Comparison of ENCODE assay signal across 13 cellular contexts in the genomic region with DNA sequence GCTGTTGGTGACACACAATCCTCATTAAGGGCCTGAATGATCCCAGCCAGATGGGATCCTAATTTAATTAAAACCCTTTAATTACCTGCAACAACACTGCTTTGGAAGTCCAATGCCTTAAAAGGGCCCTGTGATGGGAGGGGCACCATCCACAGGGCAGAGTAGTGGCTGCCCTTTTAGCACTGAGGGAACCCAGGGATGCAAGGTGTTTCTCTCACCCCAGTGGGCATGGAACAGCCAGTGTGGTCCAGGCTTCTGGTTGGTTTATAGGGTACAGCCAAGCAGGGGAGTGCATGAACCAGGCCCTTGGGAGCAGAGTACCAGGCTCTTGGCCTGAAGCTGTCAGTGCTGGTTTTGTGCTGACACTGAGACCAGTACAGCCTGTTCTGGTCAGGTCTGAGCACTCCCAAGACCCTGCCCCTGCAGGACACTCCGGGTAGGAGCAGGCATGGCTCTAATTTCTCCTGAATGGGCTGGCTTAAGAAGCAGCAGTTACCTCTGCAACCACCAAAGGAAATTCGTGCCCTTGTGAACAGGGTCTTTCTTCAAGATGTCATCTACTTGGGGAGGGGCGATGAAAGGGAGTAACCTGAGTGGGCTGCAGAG. TPM values are rescaled to one million over a fixed set of nuclear protein-coding genes. Genes with fewer than 3 reads are reported as not detected.
DNase-seq lines count a peak whose midpoint lies in the region; ATAC-seq, FAIRE-seq and TF ChIP-seq lines count a peak whose summit lies in the region.
"Had no signal": no experiment of that assay in that cellular context is flagged by ENCODE, and none has a peak within 500 bp of the region (broad histone marks: within the 10 kb centered on the region; RNA-seq: fewer than 3 reads in every experiment).

No MANE protein-coding gene starts in this region.

- no peaks in the 10 kb centered on the region for H3K79me2 ChIP-seq in keratinocyte (ENCODE audit: control insufficient read depth, insufficient read depth, low read length)

- H3K4me1 ChIP-seq in Caco-2 (no peaks in the 10 kb centered on the region), keratinocyte (ENCODE audit: control insufficient read depth, extremely low read depth, insufficient read depth, low read length) (peaks cover 9% of the 10 kb centered on the region)

- intact Hi-C loops in Caco-2 (cut with micrococcal nuclease; ENCODE audit: unreplicated experiment) = no loop called here

- no peaks in the 10 kb centered on the region for H3K9me3 Mint-ChIP-seq in Caco-2 (ENCODE audit: unreplicated experiment)

- H3K9ac ChIP-seq in keratinocyte (ENCODE audit: control insufficient read depth, extremely low read depth, insufficient read depth, low read length) = no peak overlapping the region

- no peaks in the 10 kb centered on the region for H3K27me3 Mint-ChIP-seq in Caco-2 (ENCODE audit: insufficient read depth, unreplicated experiment)

- ATAC-seq in HG03280 (IDR thresholded peaks at IDR 0.05; ENCODE audit: unreplicated experiment) (no peak), GM18868 (IDR thresholded peaks at IDR 0.05; ENCODE audit: unreplicated experiment) (no peak)

- CTCF ChIA-PET in Caco-2 (lab: Charles Lee) = no interaction called here

- H3K36me3 Mint-ChIP-seq in Caco-2 (ENCODE audit: insufficient read depth, unreplicated experiment) = no peaks in the 10 kb centered on the region

- peak; percentile 84 to 86 for DNase-seq in Caco-2
- no peak for DNase-seq in HFF-Myc (ENCODE audit: extremely low read depth, low read depth)
- DNase-seq in astrocyte of the cerebellum (ENCODE audit: low read depth) = no peak
- DNase-seq in keratinocyte (ENCODE audit: low read depth, low spot score) = no peak
- DNase-seq in UCSD-AML1 (lab: John Stamatoyannopoulos, UW; ENCODE audit: unreplicated experiment) = no peak
- DNase-seq in activated CD4-positive, alpha-beta T cell treated with anti-CD3 and anti-CD28 coated beads for 4 hours = no peak
- DNase-seq: central memory CD4-positive, alpha-beta T cell; GOT3; NK-92 treated with Interleukin-12 subunit alpha and Interleukin-12 subunit beta, amount 100 ng/mL, for 24 hours; retina had no signal

- H3K4me3 Mint-ChIP-seq in Caco-2 (ENCODE audit: unreplicated experiment) = no peak overlapping the region

- H3K27ac Mint-ChIP-seq in Caco-2 (ENCODE audit: unreplicated experiment) = no peak overlapping the region

- in situ Hi-C loops in astrocyte of the cerebellum (cut with HindIII; ENCODE audit: low sequenced_read_pairs) = no loop called here

- POLR2A ChIA-PET in Caco-2 (lab: Charles Lee) = no interaction called here

- H3K27me3 ChIP-seq in Caco-2 (replicated peaks; ENCODE audit: control insufficient read depth, insufficient read depth, low read length) (no peaks in the 10 kb centered on the region), keratinocyte (ENCODE audit: control insufficient read depth, extremely low read depth, insufficient read depth, low read length) (no peaks in the 10 kb centered on the region)
- H3K27me3 ChIP-seq: vagina had no signal

- no peak overlapping the region for H2AFZ ChIP-seq in keratinocyte (ENCODE audit: control insufficient read depth, low read length)

- no peak overlapping the region for H3K4me2 ChIP-seq in keratinocyte (ENCODE audit: control insufficient read depth, extremely low read depth, insufficient read depth, low read depth, low read length)

- no peak overlapping the region for H3K27ac ChIP-seq in keratinocyte (ENCODE audit: control insufficient read depth, insufficient read depth, low read length)
- H3K27ac ChIP-seq: vagina had no signal

- H3K4me1 Mint-ChIP-seq in Caco-2 (ENCODE audit: low read depth, unreplicated experiment) = no peaks in the 10 kb centered on the region

- BruUV-seq in Caco-2 (replicated peaks; lab: Mats Ljungman, UMichigan) = no TSS peak

- H3K36me3 ChIP-seq in Caco-2 (ENCODE audit: control insufficient read depth, insufficient read depth, low read length) (no peaks in the 10 kb centered on the region), keratinocyte (ENCODE audit: control insufficient read depth in 2 of 2, extremely low read depth in 1 of 2, insufficient read depth in 2 of 2, low read length in 2 of 2) (no peaks in the 10 kb centered on the region)
- H3K36me3 ChIP-seq: vagina had no signal

- TF ChIP-seq CTCF in Caco-2 (IDR thresholded peaks at IDR 0.05; ENCODE audit: insufficient read depth in 1 of 2, low read depth in 1 of 2, low read length in 1 of 2, severe bottlenecking in 1 of 2, unreplicated experiment in 1 of 2) (peak; percentile 79 to 84), HFF-Myc (IDR thresholded peaks at IDR 0.05; ENCODE audit: low read depth, low read length, missing control alignments) (peak; percentile 31), astrocyte of the cerebellum (IDR thresholded peaks at IDR 0.05; ENCODE audit: low read depth, low read length, missing control alignments) (peak; percentile 23), keratinocyte (optimal IDR thresholded peaks at IDR 0.05 in 1 of 3, IDR thresholded peaks at IDR 0.05 in 1 of 3, conservative IDR thresholded peaks at IDR 0.05 in 1 of 3; ENCODE audit: extremely low read depth in 1 of 3, insufficient read depth in 2 of 3, low read length in 3 of 3) (peak in 2 of 3 experiments; percentile 4 to 30)

- H3K9me3 ChIP-seq in Caco-2 (no peaks in the 10 kb centered on the region), keratinocyte (ENCODE audit: control insufficient read depth, low read depth, low read length) (no peaks in the 10 kb centered on the region)
- H3K9me3 ChIP-seq: vagina had no signal

- no peaks in the 10 kb centered on the region for H3K9me1 ChIP-seq in keratinocyte (ENCODE audit: control insufficient read depth, extremely low read depth, insufficient read depth, low read length)

- no peak for FAIRE-seq in keratinocyte (lab: Jason Lieb, UNC)

- dilution Hi-C loops in keratinocyte (cut with MboI; ENCODE audit: extremely low pct_ligation_motif_present, low sequenced_read_pairs) = no loop called here

- H3K4me3 ChIP-seq in Caco-2 (ENCODE audit: low read depth, low read length) (no peak overlapping the region), HFF-Myc (replicated peaks; ENCODE audit: low read depth, low read length) (no peak overlapping the region), astrocyte of the cerebellum (ENCODE audit: low read depth, low read length) (no peak overlapping the region), keratinocyte (ENCODE audit: control insufficient read depth in 2 of 3, extremely low read depth in 1 of 3, insufficient read depth in 2 of 3, low read depth in 1 of 3, low read length in 3 of 3) (no peak overlapping the region)
- H3K4me3 ChIP-seq: vagina had no signal

- H4K20me1 ChIP-seq in keratinocyte (ENCODE audit: control insufficient read depth, extremely low read depth, insufficient read depth, low read length) = no peaks in the 10 kb centered on the region

RNA-seq across cellular contexts. Expression of gene NXPH3, which starts 9.9 kb away (rescaled TPM):
- 1.7 and 2.0 TPM in 2 replicates for total RNA-seq in Caco-2 (2022)
- 0.08 to 0.16 TPM (median 0.12 TPM) in 3 replicates for polyA plus RNA-seq in keratinocyte
- not detected for polyA plus RNA-seq in keratinocyte (2011; ENCODE audit: low read depth)
- 0.05 and 0.14 TPM in 2 replicates for polyA plus RNA-seq in keratinocyte (2011; cell fraction: cytosol; rRNA removed)
- polyA plus RNA-seq in keratinocyte (2011; cell fraction: nucleus; rRNA removed) = 0.11 and 0.13 TPM in 2 replicates
- 0.08 and 0.14 TPM in 2 replicates for polyA plus RNA-seq in keratinocyte (2012; ENCODE audit: low replicate concordance)
- polyA minus RNA-seq in keratinocyte = 0.03 to 0.69 TPM (median 0.35 TPM) in 3 replicates
- polyA minus RNA-seq in keratinocyte (2011; cell fraction: cytosol; rRNA and poly(A)+ RNA removed) = not detected
- not detected in 2 replicates for polyA minus RNA-seq in keratinocyte (2011; cell fraction: nucleus; rRNA and poly(A)+ RNA removed)

Comparison
In these comparisons a context has a peak if more than half of its experiments do, and no peak if none do; other contexts are left out.
1. DNase-seq: peak in Caco-2 (2 of 2); none in HFF-Myc (single experiment), astrocyte of the cerebellum (single experiment), keratinocyte (single experiment), UCSD-AML1 (single experiment) and activated CD4-positive, alpha-beta T cell treated with anti-CD3 and anti-CD28 coated beads for 4 hours (0 of 2).
2. CTCF ChIP-seq: peak in every context shown above with its lines; median percentile 82 in Caco-2; 31 in HFF-Myc; 23 in astrocyte of the cerebellum; 17 in keratinocyte.